1 cellular context compared by ENCODE assay signal in the genomic region with DNA sequence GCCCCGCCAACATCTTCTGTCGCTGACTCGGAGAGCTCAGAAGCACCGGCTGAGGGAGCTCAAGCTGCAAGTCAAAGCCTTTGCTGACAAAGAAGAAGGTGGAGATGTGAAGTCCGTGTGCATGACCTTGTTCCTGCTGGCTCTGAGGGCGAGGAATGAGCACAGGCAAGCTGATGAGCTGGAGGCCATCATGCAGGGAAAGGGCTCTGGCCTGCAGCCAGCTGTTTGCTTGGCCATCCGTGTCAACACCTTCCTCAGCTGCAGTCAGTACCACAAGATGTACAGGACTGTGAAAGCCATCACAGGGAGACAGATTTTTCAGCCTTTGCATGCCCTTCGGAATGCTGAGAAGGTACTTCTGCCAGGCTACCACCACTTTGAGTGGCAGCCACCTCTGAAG.
TF ChIP-seq lines count a peak whose summit lies in the region.

No MANE protein-coding gene starts in this region.

TF ChIP-seq in HepG2, 621 proteins besides CTCF, POLR2A, EP300 and RAD21:
- TF ChIP-seq, protein P1, sequence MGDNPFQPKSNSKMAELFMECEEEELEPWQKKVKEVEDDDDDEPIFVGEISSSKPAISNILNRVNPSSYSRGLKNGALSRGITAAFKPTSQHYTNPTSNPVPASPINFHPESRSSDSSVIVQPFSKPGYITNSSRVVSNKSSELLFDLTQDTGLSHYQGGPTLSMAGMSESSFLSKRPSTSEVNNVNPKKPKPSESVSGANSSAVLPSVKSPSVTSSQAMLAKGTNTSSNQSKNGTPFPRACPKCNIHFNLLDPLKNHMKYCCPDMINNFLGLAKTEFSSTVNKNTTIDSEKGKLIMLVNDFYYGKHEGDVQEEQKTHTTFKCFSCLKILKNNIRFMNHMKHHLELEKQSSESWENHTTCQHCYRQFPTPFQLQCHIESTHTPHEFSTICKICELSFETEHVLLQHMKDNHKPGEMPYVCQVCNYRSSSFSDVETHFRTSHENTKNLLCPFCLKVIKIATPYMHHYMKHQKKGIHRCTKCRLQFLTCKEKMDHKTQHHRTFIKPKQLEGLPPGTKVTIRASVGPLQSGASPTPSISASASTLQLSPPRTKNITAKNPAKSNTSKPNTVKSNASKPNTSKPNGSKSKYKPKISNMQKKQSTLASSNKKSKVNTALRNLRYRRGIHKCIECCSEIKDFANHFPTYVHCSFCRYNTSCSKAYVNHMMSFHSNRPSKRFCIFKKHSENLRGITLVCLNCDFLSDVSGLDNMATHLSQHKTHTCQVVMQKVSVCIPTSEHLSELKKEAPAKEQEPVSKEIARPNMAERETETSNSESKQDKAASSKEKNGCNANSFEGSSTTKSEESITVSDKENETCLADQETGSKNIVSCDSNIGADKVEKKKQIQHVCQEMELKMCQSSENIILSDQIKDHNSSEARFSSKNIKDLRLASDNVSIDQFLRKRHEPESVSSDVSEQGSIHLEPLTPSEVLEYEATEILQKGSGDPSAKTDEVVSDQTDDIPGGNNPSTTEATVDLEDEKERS (CRISPR knock-in tag; IDR thresholded peaks at IDR 0.05): no peak
- no peak for TF ChIP-seq ZNF292 (CRISPR knock-in tag; IDR thresholded peaks at IDR 0.05; ENCODE audit: borderline replicate concordance, low read depth)
- no peak for TF ChIP-seq ZNF44 (CRISPR knock-in tag; IDR thresholded peaks at IDR 0.05)
- TF ChIP-seq, protein P2, sequence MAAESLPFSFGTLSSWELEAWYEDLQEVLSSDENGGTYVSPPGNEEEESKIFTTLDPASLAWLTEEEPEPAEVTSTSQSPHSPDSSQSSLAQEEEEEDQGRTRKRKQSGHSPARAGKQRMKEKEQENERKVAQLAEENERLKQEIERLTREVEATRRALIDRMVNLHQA (CRISPR knock-in tag; IDR thresholded peaks at IDR 0.05): no peak
- TF ChIP-seq CBX5 (CRISPR knock-in tag; IDR thresholded peaks at IDR 0.05; ENCODE audit: borderline replicate concordance): no peak
- TF ChIP-seq, protein P3, sequence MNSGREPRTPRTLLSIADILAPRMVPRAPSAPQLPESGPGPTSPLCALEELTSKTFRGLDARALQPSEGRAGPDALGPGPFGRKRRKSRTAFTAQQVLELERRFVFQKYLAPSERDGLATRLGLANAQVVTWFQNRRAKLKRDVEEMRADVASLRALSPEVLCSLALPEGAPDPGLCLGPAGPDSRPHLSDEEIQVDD (CRISPR knock-in tag; IDR thresholded peaks at IDR 0.05; ENCODE audit: borderline replicate concordance): no peak
- no peak for TF ChIP-seq HES4 (CRISPR knock-in tag; IDR thresholded peaks at IDR 0.05; ENCODE audit: borderline replicate concordance)
- TF ChIP-seq, protein P4, sequence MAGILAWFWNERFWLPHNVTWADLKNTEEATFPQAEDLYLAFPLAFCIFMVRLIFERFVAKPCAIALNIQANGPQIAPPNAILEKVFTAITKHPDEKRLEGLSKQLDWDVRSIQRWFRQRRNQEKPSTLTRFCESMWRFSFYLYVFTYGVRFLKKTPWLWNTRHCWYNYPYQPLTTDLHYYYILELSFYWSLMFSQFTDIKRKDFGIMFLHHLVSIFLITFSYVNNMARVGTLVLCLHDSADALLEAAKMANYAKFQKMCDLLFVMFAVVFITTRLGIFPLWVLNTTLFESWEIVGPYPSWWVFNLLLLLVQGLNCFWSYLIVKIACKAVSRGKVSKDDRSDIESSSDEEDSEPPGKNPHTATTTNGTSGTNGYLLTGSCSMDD (CRISPR knock-in tag; IDR thresholded peaks at IDR 0.05): no peak
- no peak for TF ChIP-seq SSRP1 (CRISPR knock-in tag; IDR thresholded peaks at IDR 0.05)
- TF ChIP-seq CREB1 (IDR thresholded peaks at IDR 0.05): no peak
- no peak for TF ChIP-seq CREB1 (CRISPR knock-in tag; IDR thresholded peaks at IDR 0.05)
- no peak for TF ChIP-seq JDP2 (CRISPR knock-in tag; IDR thresholded peaks at IDR 0.05; ENCODE audit: borderline replicate concordance)
- no peak for TF ChIP-seq ZFY (CRISPR knock-in tag; IDR thresholded peaks at IDR 0.05)
- no peak for TF ChIP-seq FOSL1 (CRISPR knock-in tag; IDR thresholded peaks at IDR 0.05; ENCODE audit: borderline replicate concordance)
- TF ChIP-seq ATAD3A (CRISPR knock-in tag; IDR thresholded peaks at IDR 0.05): no peak
- TF ChIP-seq ZNF225 (CRISPR knock-in tag; IDR thresholded peaks at IDR 0.05): no peak
- no peak for TF ChIP-seq ZNF747 (CRISPR knock-in tag; IDR thresholded peaks at IDR 0.05; ENCODE audit: borderline replicate concordance)
